In genomic region chr2:101308432-101309210, GRCh38 we compare ENCODE assay signal across 8 cellular contexts. TPM values are rescaled to one million over a fixed set of nuclear protein-coding genes. Genes with fewer than 3 reads are reported as not detected.
A peak's percentile ranks its signal among the peaks of the same experiment; 100 is the strongest.
DNase-seq lines count a peak whose midpoint lies in the region; ATAC-seq and TF ChIP-seq lines count a peak whose summit lies in the region.

Gene RNF149, minus strand, starts transcription at chr2:101308701. Its CDS starts 113 bp downstream, at chr2:101308588.

- H3K4me3 Mint-ChIP-seq in osteocyte (ENCODE audit: unreplicated experiment) = peak within 1 kb of the TSS; percentile 90

- H4K20me1 ChIP-seq in SK-N-SH (ENCODE audit: insufficient read depth) = peaks cover 38% of the 10 kb centered on the region

- peak; percentile 66 for ATAC-seq in HG02588 (IDR thresholded peaks at IDR 0.05; ENCODE audit: unreplicated experiment)
- peak; percentile 84 for ATAC-seq in thoracic aorta (ENCODE audit: insufficient number of reproducible peaks, low FRiP score, low read depth)

- 0 out of 2 replicates have a peak, but pooled peaks cover 7% of the 10 kb centered on the region for H3K27me3 ChIP-seq in SK-N-SH (ENCODE audit: insufficient read depth)
- H3K27me3 ChIP-seq in thoracic aorta (replicated peaks; ENCODE audit: insufficient read depth) = no peaks in the 10 kb centered on the region

- peak within 1 kb of the TSS; percentile 99 for H2AFZ ChIP-seq in SK-N-SH (ENCODE audit: low read depth)

- peak within 1 kb of the TSS; percentile 88 for H3K27ac Mint-ChIP-seq in osteocyte (ENCODE audit: unreplicated experiment)

- H3K27ac ChIP-seq in SK-N-SH (ENCODE audit: low read depth in 2 of 2, low read length in 1 of 2) (peak within 1 kb of the TSS; percentile 80 to 88), thoracic aorta (peak within 1 kb of the TSS; percentile 80 to 85)

- H3K4me3 ChIP-seq in SK-N-SH (ENCODE audit: low read depth in 2 of 2, low read length in 1 of 2) (peak within 1 kb of the TSS; percentile 88 to 92), thoracic aorta (peak within 1 kb of the TSS; percentile 92)

- TF ChIP-seq RAD21 in SK-N-SH (IDR thresholded peaks at IDR 0.05; ENCODE audit: low read length) = no peak

- H3K9me3 ChIP-seq in SK-N-SH (no peaks in the 10 kb centered on the region), thoracic aorta (no peaks in the 10 kb centered on the region)

- peak within 1 kb of the TSS; percentile 93 for H3K9ac ChIP-seq in SK-N-SH

- H3F3A ChIP-seq in SK-N-SH (replicated peaks; ENCODE audit: insufficient read depth) = peaks cover 13% of the 10 kb centered on the region

- H3K9me3 Mint-ChIP-seq in osteocyte (ENCODE audit: unreplicated experiment) = no peaks in the 10 kb centered on the region

- H3K27me3 Mint-ChIP-seq in osteocyte (ENCODE audit: unreplicated experiment) = peaks cover 9% of the 10 kb centered on the region

- 17% methylated on average over 10 of the region's 76 CpGs for WGBS in SK-N-SH (ENCODE audit: low lambda C conversion rate)

- H3K4me2 ChIP-seq in SK-N-SH = peak within 1 kb of the TSS; percentile 97

- H3K4me1 Mint-ChIP-seq in osteocyte (ENCODE audit: unreplicated experiment) = peaks cover 42% of the 10 kb centered on the region

- H3K36me3 ChIP-seq in SK-N-SH (replicated peaks in 1 of 2; ENCODE audit: control insufficient read depth in 1 of 2, insufficient read depth in 2 of 2, low read length in 1 of 2) (peaks cover 0 to 4% of the 10 kb centered on the region in 2 experiments), thoracic aorta (no peaks in the 10 kb centered on the region)

- no peaks in the 10 kb centered on the region for H3K9me2 ChIP-seq in SK-N-SH

- no peaks in the 10 kb centered on the region for H3K36me3 Mint-ChIP-seq in osteocyte (ENCODE audit: unreplicated experiment)

- POLR2A ChIA-PET in GM10248 (lab: Yijun Ruan, JAX) (no interaction called here), SK-N-SH (lab: Yijun Ruan, JAX) (interaction anchor here (1.0 kb wide), 2 partner anchors 55 to 79 kb away, joined by 3 read pairs; partner anchors contain the start of gene CREG2)

- CTCF ChIA-PET in GM10248 (lab: Yijun Ruan, JAX) (interaction anchor here (0.9 to 1.4 kb wide), 4 partner anchors 9 to 296 kb away, joined by 3 to 7 read pairs (median 6); no protein-coding TSS in a partner anchor), SK-N-SH (lab: Yijun Ruan, JAX) (interaction anchor here (0.6 to 1.4 kb wide), 6 partner anchors 12 to 702 kb away, joined by 3 to 4 read pairs (median 3); partner anchors contain the start of gene CREG2)

- TF ChIP-seq EP300 in SK-N-SH (IDR thresholded peaks at IDR 0.05; ENCODE audit: borderline replicate concordance in 1 of 2, low read depth in 1 of 2, low read length in 1 of 2) = no peak

- peaks cover 49% of the 10 kb centered on the region for H3K79me2 ChIP-seq in SK-N-SH (ENCODE audit: insufficient read depth)

- DNase-seq in GM10248 (ENCODE audit: extremely low spot score) (peak; percentile 99), NCI-H1092 (lab: John Stamatoyannopoulos, UW) (peak; percentile 66), SK-N-SH (peak; percentile 100), glomerular endothelial cell (ENCODE audit: extremely low read depth, low read depth, low spot score) (no peak), osteocyte (ENCODE audit: extremely low spot score, unreplicated experiment) (peak; percentile 98), thoracic aorta (ENCODE audit: low spot score) (peak; percentile 46)
- peak; percentile 87 for DNase-seq in activated naive CD4-positive, alpha-beta T cell treated with anti-CD3 and anti-CD28 coated beads, Interleukin-2, amount 50 U/mL, for 16 hours

- TF ChIP-seq CTCF in GM10248 (IDR thresholded peaks at IDR 0.05; ENCODE audit: control extremely low read depth, extremely low read depth, low read depth, missing control alignments) (no peak), SK-N-SH (IDR thresholded peaks at IDR 0.05) (no peak), osteocyte (IDR thresholded peaks at IDR 0.05) (no peak), thoracic aorta (IDR thresholded peaks at IDR 0.05) (no peak)

- H3K4me1 ChIP-seq in SK-N-SH (ENCODE audit: control insufficient read depth in 1 of 2, insufficient read depth in 2 of 2, low read depth in 1 of 2, low read length in 1 of 2) (peaks cover 12 to 20% of the 10 kb centered on the region in 2 experiments; a peak in 3 of 4 replicates), thoracic aorta (ENCODE audit: control insufficient read depth in 1 of 2, low read depth in 2 of 2) (peaks cover 18 to 36% of the 10 kb centered on the region in 2 donors)

TF ChIP-seq in SK-N-SH, 30 proteins besides CTCF, POLR2A, EP300 and RAD21:
- no peak for TF ChIP-seq RFX5 (IDR thresholded peaks at IDR 0.05; ENCODE audit: low read length)
- peak; percentile 88 for TF ChIP-seq POLR2AphosphoS5 (IDR thresholded peaks at IDR 0.05; ENCODE audit: low read depth, low read length)
- peak; percentile 99 for TF ChIP-seq NRF1 (IDR thresholded peaks at IDR 0.05; ENCODE audit: low read depth, low read length)
- peak; percentile 43 for TF ChIP-seq CHD2 (IDR thresholded peaks at IDR 0.05; ENCODE audit: low read length, partially characterized antibody)
- peak; percentile 46; the same call in 1 of the 2 replicates for TF ChIP-seq NFIC (IDR thresholded peaks at IDR 0.05; ENCODE audit: borderline replicate concordance)
- no peak for TF ChIP-seq EZH2phosphoT487 (IDR thresholded peaks at IDR 0.05; ENCODE audit: borderline replicate concordance, low read depth)
- TF ChIP-seq REST (IDR thresholded peaks at IDR 0.05; ENCODE audit: low read depth, low read length) = no peak
- TF ChIP-seq TCF12 (IDR thresholded peaks at IDR 0.05) = peak; percentile 8; the same call in 1 of the 2 replicates

RNA-seq across cellular contexts. Expression of gene RNF149, which starts in this region (rescaled TPM):
- 15.3 and 22.9 TPM in 2 replicates for polyA plus RNA-seq in SK-N-SH (2012; rRNA removed)
- polyA plus RNA-seq in SK-N-SH (2012; cell fraction: cytosol; rRNA removed) = 16.2 and 16.3 TPM in 2 replicates
- 21.2 and 33.8 TPM in 2 replicates for polyA plus RNA-seq in SK-N-SH (2012; cell fraction: nucleus; rRNA removed)
- total RNA-seq in glomerular endothelial cell = 66.2 and 75.6 TPM in 2 replicates
- total RNA-seq in osteocyte = 31.8 and 34.7 TPM in 2 replicates
- 100 to 1,000 TPM; 106 to 152 TPM for total RNA-seq in thoracic aorta
